Comparison of ENCODE assay signal across 3 cellular contexts in the genomic region with DNA sequence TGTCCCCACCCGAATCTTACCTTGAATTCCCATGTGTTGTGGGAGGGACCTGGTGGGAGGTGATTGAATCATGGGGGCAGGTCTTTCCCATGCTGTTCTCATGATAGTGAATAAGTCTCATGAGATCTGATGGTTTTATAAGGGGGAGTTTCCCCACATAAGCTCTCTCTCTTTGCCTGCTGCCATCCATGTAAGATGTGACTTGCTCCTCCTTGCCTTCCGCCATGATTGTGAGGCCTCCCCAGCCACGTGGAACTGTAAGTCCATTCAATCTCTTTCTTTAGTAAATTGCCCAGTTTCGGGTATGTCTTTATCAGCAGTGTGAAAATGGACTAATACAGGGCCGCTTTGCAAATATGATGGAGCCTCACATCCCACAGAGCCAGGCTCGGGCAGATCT.
TF ChIP-seq lines count a peak whose summit lies in the region.

No MANE protein-coding gene starts in this region.

TF ChIP-seq in HEK293, 187 proteins besides CTCF, POLR2A, EP300 and RAD21:
- TF ChIP-seq SETDB1 (IDR thresholded peaks at IDR 0.05; ENCODE audit: insufficient read length, low read length) = peak; percentile 48

TF ChIP-seq in K562, 482 proteins besides CTCF, POLR2A, EP300 and RAD21:
- TF ChIP-seq ZNF431 (CRISPR knock-in tag; IDR thresholded peaks at IDR 0.05) = peak; percentile 93

TF ChIP-seq in HepG2, 621 proteins besides CTCF, POLR2A, EP300 and RAD21:
- TF ChIP-seq ZNF431 (CRISPR knock-in tag; IDR thresholded peaks at IDR 0.05; ENCODE audit: borderline replicate concordance, low read depth) = peak; percentile 65; the same call in 1 of the 2 replicates
